ENCODE assay signal across 8 cellular contexts in the genomic region with DNA sequence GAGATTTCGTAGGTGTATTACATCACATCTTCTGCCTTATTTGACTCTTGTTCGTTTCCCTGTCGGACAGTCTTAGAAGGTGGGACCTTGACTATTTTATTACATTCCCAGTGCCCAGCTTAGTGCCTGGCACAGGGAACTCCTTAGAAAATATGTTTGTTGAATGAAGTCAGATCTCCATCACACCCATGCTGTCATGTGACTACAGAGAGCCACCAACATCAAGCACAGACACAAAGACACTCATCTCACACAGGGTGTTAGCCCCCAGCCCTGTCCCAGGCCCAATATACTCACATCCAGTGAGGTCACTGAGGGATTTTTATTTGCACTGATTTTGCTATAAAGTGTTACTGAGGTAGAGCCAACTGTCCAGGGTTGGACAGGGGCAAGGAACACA. TPM values are rescaled to one million over a fixed set of nuclear protein-coding genes. Genes with fewer than 3 reads are reported as not detected.
A peak's percentile ranks its signal among the peaks of the same experiment; 100 is the strongest.
DNase-seq lines count a peak whose midpoint lies in the region; ATAC-seq and TF ChIP-seq lines count a peak whose summit lies in the region.

No MANE protein-coding gene starts in this region.

- H3K4me2 ChIP-seq in MM.1S (ENCODE audit: low read depth, low read length), result peak overlapping the region; percentile 87

- peaks cover 19% of the 10 kb centered on the region for H3K4me1 ChIP-seq in MM.1S (ENCODE audit: low read length)
- peaks cover 17% of the 10 kb centered on the region for H3K4me1 ChIP-seq in neuron (ENCODE audit: insufficient read depth, low read length)

- H2AFZ ChIP-seq in MM.1S (ENCODE audit: low read length) (peak overlapping the region; percentile 70), neuron (ENCODE audit: low read depth, low read length) (no peak overlapping the region)

- DNase-seq in MM.1S, result no peak
- DNase-seq in dorsolateral prefrontal cortex, result no peak
- DNase-seq in GM20000 (ENCODE audit: low spot score), result no peak
- no peak for DNase-seq in AG08396 (ENCODE audit: low spot score)
- DNase-seq in NCI-H345 treated with DMSO at 0.1 percent for 48 hours (lab: John Stamatoyannopoulos, UW; ENCODE audit: unreplicated experiment), result no peak

- peaks cover 42% of the 10 kb centered on the region for H3K79me2 ChIP-seq in MM.1S (ENCODE audit: low read length)

- intact Hi-C loops in dorsolateral prefrontal cortex (cut with DNase I), result no loop called here

- H3K36me3 ChIP-seq in MM.1S (replicated peaks; ENCODE audit: insufficient read depth, low read length), result no peaks in the 10 kb centered on the region
- peaks cover 14% of the 10 kb centered on the region for H3K36me3 ChIP-seq in neuron (ENCODE audit: insufficient read depth, low read length)

- H3K27me3 ChIP-seq in MM.1S (replicated peaks; ENCODE audit: insufficient read depth, low read length), result no peaks in the 10 kb centered on the region
- H3K27me3 ChIP-seq in dorsolateral prefrontal cortex, result no peaks in the 10 kb centered on the region
- H3K27me3 ChIP-seq in neuron (ENCODE audit: insufficient read depth, low read length), result no peaks in the 10 kb centered on the region

- TF ChIP-seq CTCF in C4-2B (conservative IDR thresholded peaks at IDR 0.05) (no peak), MM.1S (IDR thresholded peaks at IDR 0.05; ENCODE audit: low read length) (no peak), dorsolateral prefrontal cortex (IDR thresholded peaks at IDR 0.05 in 54 of 56, conservative IDR thresholded peaks at IDR 0.05 in 2 of 56; ENCODE audit: low read depth in 1 of 56, partially characterized antibody in 56 of 56) (no peak), GM20000 (IDR thresholded peaks at IDR 0.05; ENCODE audit: extremely low read depth, missing control alignments) (no peak)

- 0 out of 2 replicates have a peak, but pooled peaks cover 4% of the 10 kb centered on the region for H4K20me1 ChIP-seq in MM.1S (ENCODE audit: insufficient read depth, low read length)

- H3K9me3 ChIP-seq in MM.1S (replicated peaks; ENCODE audit: insufficient read depth, low read length) (no peaks in the 10 kb centered on the region), neuron (ENCODE audit: low read length) (no peaks in the 10 kb centered on the region)

- H3K4me3 ChIP-seq in MM.1S (ENCODE audit: low read length), result peak overlapping the region; percentile 77
- peak overlapping the region in 41 of 59 donors; percentile 58 to 97 (median 84) for H3K4me3 ChIP-seq in dorsolateral prefrontal cortex
- H3K4me3 ChIP-seq in neuron (ENCODE audit: low read length), result peak overlapping the region; percentile 73

- peak overlapping the region; percentile 82; the same call in 1 of the 2 replicates for H3K9ac ChIP-seq in MM.1S (ENCODE audit: low read length)

- H3K9me2 ChIP-seq in MM.1S (replicated peaks; ENCODE audit: insufficient read depth, low read length), result no peaks in the 10 kb centered on the region

- H3K27ac ChIP-seq in C4-2B, result peak overlapping the region; percentile 85
- H3K27ac ChIP-seq in MM.1S (ENCODE audit: low read length), result peak overlapping the region; percentile 55
- peak overlapping the region in 58 of 59 donors; percentile 27 to 97 (median 89) for H3K27ac ChIP-seq in dorsolateral prefrontal cortex

- no peaks in the 10 kb centered on the region; the same call in 1 of the 2 replicates for H3F3A ChIP-seq in MM.1S (ENCODE audit: insufficient read depth, low read length)

- no peak for ATAC-seq in HG02973 (IDR thresholded peaks at IDR 0.05; ENCODE audit: unreplicated experiment)

RNA-seq across cellular contexts. Expression of gene SRA1, which starts 0.7 kb away (rescaled TPM):
- 10 to 100 TPM; 22.4 to 42.3 (median 30.2) TPM for total RNA-seq in dorsolateral prefrontal cortex

RNA-seq across cellular contexts. Expression of gene APBB3, which starts 6.4 kb away (rescaled TPM):
- 10 to 100 TPM; 34.6 to 98.7 (median 58.4) TPM for total RNA-seq in dorsolateral prefrontal cortex

RNA-seq across cellular contexts. Expression of gene SLC35A4, which starts 6.7 kb away (rescaled TPM):
- 10 to 100 TPM; 23.5 to 50.7 (median 34.7) TPM for total RNA-seq in dorsolateral prefrontal cortex

RNA-seq across cellular contexts. Expression of gene EIF4EBP3, which starts 10.5 kb away (rescaled TPM):
- 10 to 100 TPM in 13 of 120 experiments, 1 to 10 TPM in 107; 1.2 to 16.5 (median 5.9) TPM for total RNA-seq in dorsolateral prefrontal cortex
